ENCODE assay signal across 22 cellular contexts in genomic region chr1:164571333-164571732, GRCh38. TPM values are rescaled to one million over a fixed set of nuclear protein-coding genes. Genes with fewer than 3 reads are reported as not detected.
DNase-seq lines count a peak whose midpoint lies in the region; ATAC-seq, FAIRE-seq and TF ChIP-seq lines count a peak whose summit lies in the region.
"Had no signal": no experiment of that assay in that cellular context is flagged by ENCODE, and none has a peak within 500 bp of the region (broad histone marks: within the 10 kb centered on the region; RNA-seq: fewer than 3 reads in every experiment).

No MANE protein-coding gene starts in this region.

- no peak overlapping the region for H3K4me3 ChIP-seq in SK-N-SH (ENCODE audit: low read depth in 2 of 2, low read length in 1 of 2)
- H3K4me3 ChIP-seq: A549, BLaER1 had no signal

- TF ChIP-seq EP300 in SK-N-SH (IDR thresholded peaks at IDR 0.05; ENCODE audit: borderline replicate concordance in 1 of 2, low read depth in 1 of 2, low read length in 1 of 2), result no peak

- no peak overlapping the region for H3K27ac ChIP-seq in SK-N-SH (ENCODE audit: low read depth in 2 of 2, low read length in 1 of 2)
- H3K27ac ChIP-seq: 22Rv1, A549, BLaER1 had no signal

- H3K4me3 Mint-ChIP-seq in mesothelial cell of epicardium, result no peak overlapping the region
- H3K4me3 Mint-ChIP-seq: CD4-positive, alpha-beta memory T cell; CD4-positive, CD25-positive, alpha-beta regulatory T cell; CD8-positive, alpha-beta memory T cell had no signal

- no peak overlapping the region for H3K4me2 ChIP-seq in SK-N-SH
- H3K4me2 ChIP-seq: A549, BLaER1 had no signal

- DNase-seq in SK-N-SH (no peak), mesothelial cell of epicardium (ENCODE audit: low spot score in 2 of 2, unreplicated experiment in 2 of 2) (no peak), AG08395 (ENCODE audit: low spot score) (no peak)
- no peak for DNase-seq in stimulated activated CD4-positive, alpha-beta T cell treated with anti-CD3 and anti-CD28 coated beads, Interleukin-2, amount 100 ng/mL, for 48 hours
- DNase-seq: BE2C; C1 segment of cervical spinal cord; CD4-positive, alpha-beta memory T cell; CD4-positive, CD25-positive, alpha-beta regulatory T cell; CD8-positive, alpha-beta memory T cell; COR-L47; DMS79 treated with DMSO at 0.1 percent for 48 hours; GF-D8 had no signal

- peak; percentile 7 for FAIRE-seq in TTC549 (lab: Jason Lieb, UNC)
- FAIRE-seq: A549, G401.6, GM12891, GM18507 had no signal

- CTCF ChIA-PET in SK-N-SH (lab: Yijun Ruan, JAX), result no interaction called here

- H3K9ac ChIP-seq in SK-N-SH, result no peak overlapping the region
- H3K9ac ChIP-seq: BLaER1 had no signal

- no peak for ATAC-seq in SK-N-SH treated with all-trans-retinoic acid at 6 μM for 48 hours
- ATAC-seq in GM18505 (IDR thresholded peaks at IDR 0.05; ENCODE audit: unreplicated experiment), result no peak
- ATAC-seq: A549 had no signal

- H2AFZ ChIP-seq in SK-N-SH (ENCODE audit: low read depth), result no peak overlapping the region

- H3K9me3 Mint-ChIP-seq in mesothelial cell of epicardium, result peaks cover 14% of the 10 kb centered on the region

- H3K36me3 Mint-ChIP-seq in mesothelial cell of epicardium, result peaks cover 40% of the 10 kb centered on the region
- H3K36me3 Mint-ChIP-seq: CD14-positive monocyte; CD4-positive, alpha-beta memory T cell; CD4-positive, CD25-positive, alpha-beta regulatory T cell had no signal

- H3K4me1 ChIP-seq in SK-N-SH (ENCODE audit: control insufficient read depth in 1 of 2, insufficient read depth in 2 of 2, low read depth in 1 of 2, low read length in 1 of 2), result no peaks in the 10 kb centered on the region; a peak in 1 of 4 replicates
- H3K4me1 ChIP-seq: BE2C, BLaER1 had no signal

- POLR2A ChIA-PET in SK-N-SH (lab: Yijun Ruan, JAX), result no interaction called here

- WGBS in SK-N-SH (ENCODE audit: low lambda C conversion rate), result 85% methylated on average over 3 of the region's 3 CpGs

- TF ChIP-seq RAD21 in SK-N-SH (IDR thresholded peaks at IDR 0.05; ENCODE audit: low read length), result no peak

- no peaks in the 10 kb centered on the region for H3K79me2 ChIP-seq in SK-N-SH (ENCODE audit: insufficient read depth)

- H3K36me3 ChIP-seq in SK-N-SH (replicated peaks in 1 of 2; ENCODE audit: control insufficient read depth in 1 of 2, insufficient read depth in 2 of 2, low read length in 1 of 2), result peaks cover 10 to 15% of the 10 kb centered on the region in 2 experiments
- H3K36me3 ChIP-seq: BE2C, BLaER1 had no signal

- peaks cover 77% of the 10 kb centered on the region for H3K4me1 Mint-ChIP-seq in mesothelial cell of epicardium
- H3K4me1 Mint-ChIP-seq: CD14-positive monocyte; CD4-positive, alpha-beta memory T cell; CD4-positive, CD25-positive, alpha-beta regulatory T cell; CD8-positive, alpha-beta memory T cell had no signal

- no peaks in the 10 kb centered on the region for H3K27me3 Mint-ChIP-seq in mesothelial cell of epicardium (ENCODE audit: low read depth)
- H3K27me3 Mint-ChIP-seq: CD4-positive, alpha-beta memory T cell; CD4-positive, CD25-positive, alpha-beta regulatory T cell; CD8-positive, alpha-beta memory T cell had no signal

- H3K27ac Mint-ChIP-seq in mesothelial cell of epicardium, result peak overlapping the region; percentile 95
- H3K27ac Mint-ChIP-seq: CD14-positive monocyte; CD4-positive, CD25-positive, alpha-beta regulatory T cell; CD8-positive, alpha-beta memory T cell had no signal

- H3K9me2 ChIP-seq in SK-N-SH, result no peaks in the 10 kb centered on the region

- H3F3A ChIP-seq in SK-N-SH (replicated peaks; ENCODE audit: insufficient read depth), result no peaks in the 10 kb centered on the region

- TF ChIP-seq CTCF in SK-N-SH (IDR thresholded peaks at IDR 0.05), result no peak
- no peak for TF ChIP-seq CTCF in mesothelial cell of epicardium (IDR thresholded peaks at IDR 0.05; ENCODE audit: unreplicated experiment)

- no peak for TF ChIP-seq POLR2A in GM18505 (IDR thresholded peaks at IDR 0.05; ENCODE audit: borderline replicate concordance, extremely low read depth, insufficient read depth, insufficient read length)

- no peaks in the 10 kb centered on the region for H3K27me3 ChIP-seq in SK-N-SH (ENCODE audit: insufficient read depth)
- H3K27me3 ChIP-seq: BE2C, BLaER1 had no signal

- 0 out of 2 replicates have a peak, but pooled peaks cover 3% of the 10 kb centered on the region for H3K9me3 ChIP-seq in SK-N-SH
- H3K9me3 ChIP-seq: A549, BE2C, BLaER1 had no signal

- H4K20me1 ChIP-seq in SK-N-SH (ENCODE audit: insufficient read depth), result no peaks in the 10 kb centered on the region
- H4K20me1 ChIP-seq: BLaER1 had no signal

TF ChIP-seq in SK-N-SH treated with all-trans-retinoic acid at 6 μM for 48 hours, 23 proteins besides CTCF, POLR2A, EP300 and RAD21:
- no peak for TF ChIP-seq CSDC2 (CRISPR knock-in tag; IDR thresholded peaks at IDR 0.05)
- TF ChIP-seq ZNF8 (CRISPR knock-in tag; IDR thresholded peaks at IDR 0.05), result peak; percentile 94
- no peak for TF ChIP-seq ZFP30 (CRISPR knock-in tag; IDR thresholded peaks at IDR 0.05)
- no peak for TF ChIP-seq CREB5 (CRISPR knock-in tag; IDR thresholded peaks at IDR 0.05; ENCODE audit: low read depth)

TF ChIP-seq in SK-N-SH, 30 proteins besides CTCF, POLR2A, EP300 and RAD21:
- TF ChIP-seq POLR2AphosphoS5 (IDR thresholded peaks at IDR 0.05; ENCODE audit: low read depth, low read length), result no peak

RNA-seq across cellular contexts. Expression of gene PBX1, which starts 12.3 kb away (rescaled TPM):
- polyA plus RNA-seq in SK-N-SH (2012; rRNA removed), result 25.3 and 27.0 TPM in 2 replicates
- 18.4 and 24.2 TPM in 2 replicates for polyA plus RNA-seq in SK-N-SH (2012; cell fraction: cytosol; rRNA removed)
- polyA plus RNA-seq in SK-N-SH (2012; cell fraction: nucleus; rRNA removed), result 14.8 and 23.2 TPM in 2 replicates
- total RNA-seq in mesothelial cell of epicardium, result 699 to 723 TPM (median 719 TPM) in 3 replicates
- polyA plus RNA-seq: CD14-positive monocyte had no signal
